In the genomic region with DNA sequence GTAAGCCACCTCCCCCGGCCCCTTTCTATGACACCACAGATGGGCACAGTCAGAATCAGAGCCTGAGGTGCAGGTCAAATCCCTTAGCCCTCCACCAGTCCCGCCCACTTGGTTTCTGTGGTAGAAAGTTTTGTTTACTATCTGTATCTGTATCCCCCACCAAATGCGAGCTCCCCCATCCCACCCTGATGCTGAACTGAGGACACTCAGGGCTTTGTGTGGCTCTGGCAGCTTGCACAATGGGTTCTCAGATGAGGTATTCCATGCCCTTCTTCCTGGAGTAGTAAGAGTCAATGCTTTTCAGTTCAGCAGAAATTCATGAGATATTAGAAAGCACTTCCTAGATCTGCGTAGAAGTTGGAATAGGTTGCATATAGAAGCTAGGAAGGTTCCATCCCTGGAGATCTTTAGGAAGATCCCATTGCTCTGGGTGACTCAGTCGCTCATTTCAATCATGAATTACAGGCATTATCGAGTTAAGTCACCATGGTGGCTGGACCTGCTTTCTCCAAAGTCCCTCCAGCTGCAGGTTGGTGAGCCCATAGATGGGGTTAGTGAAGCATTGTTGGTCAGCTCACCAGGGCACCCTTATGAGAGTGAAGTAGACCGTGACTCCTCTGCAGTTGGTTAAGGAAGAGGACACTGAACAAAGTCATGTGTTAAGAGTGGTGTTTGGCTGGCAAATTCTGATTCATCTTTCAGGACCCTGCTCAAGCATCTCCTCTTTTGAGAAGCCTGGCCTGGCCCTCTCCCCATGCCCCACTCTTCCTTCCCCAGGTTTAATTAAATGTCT, we compare ENCODE assay signal across 22 cellular contexts. TPM values are rescaled to one million over a fixed set of nuclear protein-coding genes. Genes with fewer than 3 reads are reported as not detected.
"Had no signal": no experiment of that assay in that cellular context is flagged by ENCODE, and none has a peak within 500 bp of the region (broad histone marks: within the 10 kb centered on the region; RNA-seq: fewer than 3 reads in every experiment).

No MANE protein-coding gene starts in this region.

- H3K9me3 Mint-ChIP-seq: activated naive CD4-positive, alpha-beta T cell treated with anti-CD3 and anti-CD28 coated beads, Interleukin-2, amount 50 U/mL, for 72 hours; activated T-cell treated with anti-CD3 and anti-CD28 coated beads, Interleukin-2, amount 50 U/mL, for 72 hours; dendritic cell treated with granulocyte-macrophage colony-stimulating factor and Interleukin-4, amounts not matched to agents 40 ng/mL and 50 ng/mL, for 4 days; mesothelial cell of epicardium; nephron progenitor cell had no signal

- DNase-seq: activated CD4-positive, alpha-beta T cell treated with anti-CD3 and anti-CD28 coated beads for 1 hour; activated gamma-delta T cell treated with Interleukin-2 at 50 U/mL for 16 hours; activated T-cell treated with anti-CD3 and anti-CD28 coated beads, Interleukin-2, amount 50 U/mL, for 72 hours; adrenal gland; effector CD8-positive, alpha-beta T cell; esophagus squamous epithelium; left colon; nephron progenitor cell; right cardiac atrium; stimulated activated CD4-positive, alpha-beta T cell treated with anti-CD3 and anti-CD28 coated beads, Interleukin-15, amount 100 ng/mL, for 24 hours; stimulated activated CD4-positive, alpha-beta T cell treated with anti-CD3 and anti-CD28 coated beads, Interleukin-2, amount 100 ng/mL, for 48 hours; stomach; SW 1271; T-helper 2 cell; testis; upper lobe of left lung; WERI-Rb-1 had no signal

- H3K4me3 Mint-ChIP-seq: activated T-cell treated with anti-CD3 and anti-CD28 coated beads, Interleukin-2, amount 50 U/mL, for 72 hours; dendritic cell treated with granulocyte-macrophage colony-stimulating factor and Interleukin-4, amounts not matched to agents 40 ng/mL and 50 ng/mL, for 4 days; mesothelial cell of epicardium; nephron progenitor cell had no signal

- H3K27ac Mint-ChIP-seq: activated naive CD4-positive, alpha-beta T cell treated with anti-CD3 and anti-CD28 coated beads, Interleukin-2, amount 50 U/mL, for 72 hours; activated T-cell treated with anti-CD3 and anti-CD28 coated beads, Interleukin-2, amount 50 U/mL, for 72 hours; dendritic cell treated with granulocyte-macrophage colony-stimulating factor and Interleukin-4, amounts not matched to agents 40 ng/mL and 50 ng/mL, for 4 days; mesothelial cell of epicardium; nephron progenitor cell had no signal

- H3K36me3 Mint-ChIP-seq: activated naive CD4-positive, alpha-beta T cell treated with anti-CD3 and anti-CD28 coated beads, Interleukin-2, amount 50 U/mL, for 72 hours; mesothelial cell of epicardium had no signal

- ATAC-seq: activated naive CD4-positive, alpha-beta T cell treated with anti-CD3 and anti-CD28 coated beads, Interleukin-2, amount 50 U/mL, for 72 hours; activated T-cell treated with anti-CD3 and anti-CD28 coated beads, Interleukin-2, amount 50 U/mL, for 72 hours; left colon; right cardiac atrium had no signal

RNA-seq across cellular contexts. Expression of gene KCNIP1, which starts 10.6 kb away (rescaled TPM):
- total RNA-seq: activated CD8-positive, alpha-beta memory T cell treated with anti-CD3 and anti-CD28 coated beads for 36 hours; activated naive CD4-positive, alpha-beta T cell treated with anti-CD3 and anti-CD28 coated beads, Interleukin-2, amount 50 U/mL, for 72 hours; activated T-cell treated with anti-CD3 and anti-CD28 coated beads, Interleukin-2, amount 50 U/mL, for 72 hours; esophagus squamous epithelium; myocyte; right cardiac atrium had no signal
